Comparison of ENCODE assay signal across 20 cellular contexts in genomic region chr2:207113403-207113802, GRCh38. TPM values are rescaled to one million over a fixed set of nuclear protein-coding genes. Genes with fewer than 3 reads are reported as not detected.
DNase-seq lines count a peak whose midpoint lies in the region; ATAC-seq and TF ChIP-seq lines count a peak whose summit lies in the region.
"Had no signal": no experiment of that assay in that cellular context is flagged by ENCODE, and none has a peak within 500 bp of the region (broad histone marks: within the 10 kb centered on the region; RNA-seq: fewer than 3 reads in every experiment).

No MANE protein-coding gene starts in this region.

- no peaks in the 10 kb centered on the region for H3K36me3 Mint-ChIP-seq in glutamatergic neuron (ENCODE audit: unreplicated experiment)
- H3K36me3 Mint-ChIP-seq in stimulated activated memory B cell treated with anti-CD40 and anti-IgM and Interleukin-4, amounts not matched to agents 10 μg/mL and 1 μg/mL and 100 μg/mL, for 72 hours: peaks cover 26% of the 10 kb centered on the region

- peak overlapping the region; percentile 86 for H3K27ac ChIP-seq in substantia nigra (ENCODE audit: low read depth, low read length, poor library complexity, severe bottlenecking)
- H3K27ac ChIP-seq: A549, colonic mucosa, hepatocyte, Peyer's patch had no signal

- peaks cover 39% of the 10 kb centered on the region for H3K9me3 Mint-ChIP-seq in glutamatergic neuron (ENCODE audit: unreplicated experiment)
- H3K9me3 Mint-ChIP-seq in stimulated activated memory B cell treated with anti-CD40 and anti-IgM and Interleukin-4, amounts not matched to agents 10 μg/mL and 1 μg/mL and 100 μg/mL, for 72 hours: no peaks in the 10 kb centered on the region
- H3K9me3 Mint-ChIP-seq: activated naive CD8-positive, alpha-beta T cell treated with anti-CD3 and anti-CD28 coated beads, Interleukin-2, amount 10 ng/mL, durations not matched to agents 7 days and 5 days; HFFc6; nephron had no signal

- peak overlapping the region; percentile 98 for H3K27ac Mint-ChIP-seq in glutamatergic neuron (ENCODE audit: unreplicated experiment)
- no peak overlapping the region for H3K27ac Mint-ChIP-seq in stimulated activated memory B cell treated with anti-CD40 and anti-IgM and Interleukin-4, amounts not matched to agents 10 μg/mL and 1 μg/mL and 100 μg/mL, for 72 hours
- H3K27ac Mint-ChIP-seq: activated naive CD8-positive, alpha-beta T cell treated with anti-CD3 and anti-CD28 coated beads, Interleukin-2, amount 10 ng/mL, durations not matched to agents 7 days and 5 days; nephron had no signal

- H3K27me3 Mint-ChIP-seq in glutamatergic neuron (ENCODE audit: unreplicated experiment): peaks cover 29% of the 10 kb centered on the region
- H3K27me3 Mint-ChIP-seq in stimulated activated memory B cell treated with anti-CD40 and anti-IgM and Interleukin-4, amounts not matched to agents 10 μg/mL and 1 μg/mL and 100 μg/mL, for 72 hours: no peaks in the 10 kb centered on the region
- H3K27me3 Mint-ChIP-seq: activated naive CD8-positive, alpha-beta T cell treated with anti-CD3 and anti-CD28 coated beads, Interleukin-2, amount 10 ng/mL, durations not matched to agents 7 days and 5 days had no signal

- peak overlapping the region; percentile 87 for H3K4me3 Mint-ChIP-seq in glutamatergic neuron (ENCODE audit: unreplicated experiment)
- H3K4me3 Mint-ChIP-seq in stimulated activated memory B cell treated with anti-CD40 and anti-IgM and Interleukin-4, amounts not matched to agents 10 μg/mL and 1 μg/mL and 100 μg/mL, for 72 hours: no peak overlapping the region
- H3K4me3 Mint-ChIP-seq: activated naive CD8-positive, alpha-beta T cell treated with anti-CD3 and anti-CD28 coated beads, Interleukin-2, amount 10 ng/mL, durations not matched to agents 7 days and 5 days; HFFc6; nephron had no signal

- H3K4me1 Mint-ChIP-seq in glutamatergic neuron (ENCODE audit: low read depth, unreplicated experiment): peaks cover 85% of the 10 kb centered on the region
- peaks cover 20% of the 10 kb centered on the region for H3K4me1 Mint-ChIP-seq in stimulated activated memory B cell treated with anti-CD40 and anti-IgM and Interleukin-4, amounts not matched to agents 10 μg/mL and 1 μg/mL and 100 μg/mL, for 72 hours

- TF ChIP-seq CTCF in glutamatergic neuron (IDR thresholded peaks at IDR 0.05; ENCODE audit: partially characterized antibody, unreplicated experiment): no peak
- TF ChIP-seq CTCF in GM20000 (IDR thresholded peaks at IDR 0.05; ENCODE audit: extremely low read depth, missing control alignments): no peak

- no peak for ATAC-seq in stimulated activated memory B cell treated with anti-CD40 and anti-IgM and Interleukin-4, amounts not matched to agents 10 μg/mL and 1 μg/mL and 100 μg/mL, for 72 hours
- ATAC-seq: A549 had no signal

- DNase-seq in NCI-H345 (lab: John Stamatoyannopoulos, UW): peak; percentile 18
- DNase-seq in NCI-H345 treated with DMSO at 0.1 percent for 48 hours (lab: John Stamatoyannopoulos, UW; ENCODE audit: unreplicated experiment): no peak
- peak; percentile 90 for DNase-seq in NCI-H2227 treated with DMSO at 0.1 percent for 48 hours (lab: John Stamatoyannopoulos, UW)
- DNase-seq in glutamatergic neuron: peak; percentile 82
- peak in 45 of 49 donors; percentile 23 to 90 (median 63) for DNase-seq in substantia nigra (lab: John Stamatoyannopoulos, UW)
- DNase-seq in GM20000 (ENCODE audit: low spot score): no peak
- DNase-seq in stimulated activated CD4-positive, alpha-beta T cell treated with anti-CD3 and anti-CD28 coated beads, Interleukin-4, amount 100 ng/mL, for 1 hour: no peak
- DNase-seq: activated naive CD8-positive, alpha-beta T cell treated with anti-CD3 and anti-CD28 coated beads, Interleukin-2, amount 10 ng/mL, durations not matched to agents 7 days and 5 days; activated T-cell treated with anti-CD3 and anti-CD28 coated beads, Interleukin-2, amount 50 U/mL, for 1 hour; colonic mucosa; HFFc6; Kasumi-1; NCI-H510A; Peyer's patch; stimulated activated naive CD4-positive, alpha-beta T cell treated with Interleukin-2 at 50 U/mL for 16 hours; T-helper 1 cell had no signal

RNA-seq across cellular contexts. Expression of gene KLF7, which starts 52.3 kb away (rescaled TPM):
- 323 TPM for total RNA-seq in glutamatergic neuron (ENCODE audit: unreplicated experiment)

Comparison
In these comparisons a context has a peak if more than half of its experiments do, and no peak if none do; other contexts are left out.
1. DNase-seq: peak in NCI-H345 (single experiment), NCI-H2227 treated with DMSO at 0.1 percent for 48 hours (single experiment), glutamatergic neuron (single experiment) and substantia nigra (45 of 49); none in NCI-H345 treated with DMSO at 0.1 percent for 48 hours (single experiment), GM20000 (single experiment) and stimulated activated CD4-positive, alpha-beta T cell treated with anti-CD3 and anti-CD28 coated beads, Interleukin-4, amount 100 ng/mL, for 1 hour (single experiment).